In genomic region chr13:30006246-30006645, GRCh38 we compare ENCODE assay signal across 2 cellular contexts.
TF ChIP-seq lines count a peak whose summit lies in the region.

No MANE protein-coding gene starts in this region.

TF ChIP-seq in IMR-90, 13 proteins besides CTCF, POLR2A, EP300 and RAD21:
- TF ChIP-seq CHD1 (IDR thresholded peaks at IDR 0.05; ENCODE audit: low read depth, low read length) = no peak

TF ChIP-seq in H1, 55 proteins besides CTCF, POLR2A, EP300 and RAD21:
- TF ChIP-seq CHD2 (IDR thresholded peaks at IDR 0.05; ENCODE audit: low read length) = no peak
- no peak for TF ChIP-seq EGR1 (IDR thresholded peaks at IDR 0.05; ENCODE audit: borderline replicate concordance, low read depth, low read length)
- no peak for TF ChIP-seq TCF12 (IDR thresholded peaks at IDR 0.05; ENCODE audit: low read depth, low read length)
- TF ChIP-seq, protein P1, sequence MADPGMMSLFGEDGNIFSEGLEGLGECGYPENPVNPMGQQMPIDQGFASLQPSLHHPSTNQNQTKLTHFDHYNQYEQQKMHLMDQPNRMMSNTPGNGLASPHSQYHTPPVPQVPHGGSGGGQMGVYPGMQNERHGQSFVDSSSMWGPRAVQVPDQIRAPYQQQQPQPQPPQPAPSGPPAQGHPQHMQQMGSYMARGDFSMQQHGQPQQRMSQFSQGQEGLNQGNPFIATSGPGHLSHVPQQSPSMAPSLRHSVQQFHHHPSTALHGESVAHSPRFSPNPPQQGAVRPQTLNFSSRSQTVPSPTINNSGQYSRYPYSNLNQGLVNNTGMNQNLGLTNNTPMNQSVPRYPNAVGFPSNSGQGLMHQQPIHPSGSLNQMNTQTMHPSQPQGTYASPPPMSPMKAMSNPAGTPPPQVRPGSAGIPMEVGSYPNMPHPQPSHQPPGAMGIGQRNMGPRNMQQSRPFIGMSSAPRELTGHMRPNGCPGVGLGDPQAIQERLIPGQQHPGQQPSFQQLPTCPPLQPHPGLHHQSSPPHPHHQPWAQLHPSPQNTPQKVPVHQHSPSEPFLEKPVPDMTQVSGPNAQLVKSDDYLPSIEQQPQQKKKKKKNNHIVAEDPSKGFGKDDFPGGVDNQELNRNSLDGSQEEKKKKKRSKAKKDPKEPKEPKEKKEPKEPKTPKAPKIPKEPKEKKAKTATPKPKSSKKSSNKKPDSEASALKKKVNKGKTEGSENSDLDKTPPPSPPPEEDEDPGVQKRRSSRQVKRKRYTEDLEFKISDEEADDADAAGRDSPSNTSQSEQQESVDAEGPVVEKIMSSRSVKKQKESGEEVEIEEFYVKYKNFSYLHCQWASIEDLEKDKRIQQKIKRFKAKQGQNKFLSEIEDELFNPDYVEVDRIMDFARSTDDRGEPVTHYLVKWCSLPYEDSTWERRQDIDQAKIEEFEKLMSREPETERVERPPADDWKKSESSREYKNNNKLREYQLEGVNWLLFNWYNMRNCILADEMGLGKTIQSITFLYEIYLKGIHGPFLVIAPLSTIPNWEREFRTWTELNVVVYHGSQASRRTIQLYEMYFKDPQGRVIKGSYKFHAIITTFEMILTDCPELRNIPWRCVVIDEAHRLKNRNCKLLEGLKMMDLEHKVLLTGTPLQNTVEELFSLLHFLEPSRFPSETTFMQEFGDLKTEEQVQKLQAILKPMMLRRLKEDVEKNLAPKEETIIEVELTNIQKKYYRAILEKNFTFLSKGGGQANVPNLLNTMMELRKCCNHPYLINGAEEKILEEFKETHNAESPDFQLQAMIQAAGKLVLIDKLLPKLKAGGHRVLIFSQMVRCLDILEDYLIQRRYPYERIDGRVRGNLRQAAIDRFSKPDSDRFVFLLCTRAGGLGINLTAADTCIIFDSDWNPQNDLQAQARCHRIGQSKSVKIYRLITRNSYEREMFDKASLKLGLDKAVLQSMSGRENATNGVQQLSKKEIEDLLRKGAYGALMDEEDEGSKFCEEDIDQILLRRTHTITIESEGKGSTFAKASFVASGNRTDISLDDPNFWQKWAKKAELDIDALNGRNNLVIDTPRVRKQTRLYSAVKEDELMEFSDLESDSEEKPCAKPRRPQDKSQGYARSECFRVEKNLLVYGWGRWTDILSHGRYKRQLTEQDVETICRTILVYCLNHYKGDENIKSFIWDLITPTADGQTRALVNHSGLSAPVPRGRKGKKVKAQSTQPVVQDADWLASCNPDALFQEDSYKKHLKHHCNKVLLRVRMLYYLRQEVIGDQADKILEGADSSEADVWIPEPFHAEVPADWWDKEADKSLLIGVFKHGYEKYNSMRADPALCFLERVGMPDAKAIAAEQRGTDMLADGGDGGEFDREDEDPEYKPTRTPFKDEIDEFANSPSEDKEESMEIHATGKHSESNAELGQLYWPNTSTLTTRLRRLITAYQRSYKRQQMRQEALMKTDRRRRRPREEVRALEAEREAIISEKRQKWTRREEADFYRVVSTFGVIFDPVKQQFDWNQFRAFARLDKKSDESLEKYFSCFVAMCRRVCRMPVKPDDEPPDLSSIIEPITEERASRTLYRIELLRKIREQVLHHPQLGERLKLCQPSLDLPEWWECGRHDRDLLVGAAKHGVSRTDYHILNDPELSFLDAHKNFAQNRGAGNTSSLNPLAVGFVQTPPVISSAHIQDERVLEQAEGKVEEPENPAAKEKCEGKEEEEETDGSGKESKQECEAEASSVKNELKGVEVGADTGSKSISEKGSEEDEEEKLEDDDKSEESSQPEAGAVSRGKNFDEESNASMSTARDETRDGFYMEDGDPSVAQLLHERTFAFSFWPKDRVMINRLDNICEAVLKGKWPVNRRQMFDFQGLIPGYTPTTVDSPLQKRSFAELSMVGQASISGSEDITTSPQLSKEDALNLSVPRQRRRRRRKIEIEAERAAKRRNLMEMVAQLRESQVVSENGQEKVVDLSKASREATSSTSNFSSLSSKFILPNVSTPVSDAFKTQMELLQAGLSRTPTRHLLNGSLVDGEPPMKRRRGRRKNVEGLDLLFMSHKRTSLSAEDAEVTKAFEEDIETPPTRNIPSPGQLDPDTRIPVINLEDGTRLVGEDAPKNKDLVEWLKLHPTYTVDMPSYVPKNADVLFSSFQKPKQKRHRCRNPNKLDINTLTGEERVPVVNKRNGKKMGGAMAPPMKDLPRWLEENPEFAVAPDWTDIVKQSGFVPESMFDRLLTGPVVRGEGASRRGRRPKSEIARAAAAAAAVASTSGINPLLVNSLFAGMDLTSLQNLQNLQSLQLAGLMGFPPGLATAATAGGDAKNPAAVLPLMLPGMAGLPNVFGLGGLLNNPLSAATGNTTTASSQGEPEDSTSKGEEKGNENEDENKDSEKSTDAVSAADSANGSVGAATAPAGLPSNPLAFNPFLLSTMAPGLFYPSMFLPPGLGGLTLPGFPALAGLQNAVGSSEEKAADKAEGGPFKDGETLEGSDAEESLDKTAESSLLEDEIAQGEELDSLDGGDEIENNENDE (IDR thresholded peaks at IDR 0.05; ENCODE audit: insufficient replicate concordance, low read length) = no peak
- no peak for TF ChIP-seq HDAC2 (IDR thresholded peaks at IDR 0.05; ENCODE audit: borderline replicate concordance in 1 of 2, low read depth in 2 of 2, low read length in 2 of 2)
- no peak for TF ChIP-seq TAF1 (IDR thresholded peaks at IDR 0.05; ENCODE audit: low read depth, low read length)
- no peak for TF ChIP-seq POU5F1 (IDR thresholded peaks at IDR 0.05; ENCODE audit: low read depth, low read length)
